ENCODE assay signal across 1 cellular context in the genomic region with DNA sequence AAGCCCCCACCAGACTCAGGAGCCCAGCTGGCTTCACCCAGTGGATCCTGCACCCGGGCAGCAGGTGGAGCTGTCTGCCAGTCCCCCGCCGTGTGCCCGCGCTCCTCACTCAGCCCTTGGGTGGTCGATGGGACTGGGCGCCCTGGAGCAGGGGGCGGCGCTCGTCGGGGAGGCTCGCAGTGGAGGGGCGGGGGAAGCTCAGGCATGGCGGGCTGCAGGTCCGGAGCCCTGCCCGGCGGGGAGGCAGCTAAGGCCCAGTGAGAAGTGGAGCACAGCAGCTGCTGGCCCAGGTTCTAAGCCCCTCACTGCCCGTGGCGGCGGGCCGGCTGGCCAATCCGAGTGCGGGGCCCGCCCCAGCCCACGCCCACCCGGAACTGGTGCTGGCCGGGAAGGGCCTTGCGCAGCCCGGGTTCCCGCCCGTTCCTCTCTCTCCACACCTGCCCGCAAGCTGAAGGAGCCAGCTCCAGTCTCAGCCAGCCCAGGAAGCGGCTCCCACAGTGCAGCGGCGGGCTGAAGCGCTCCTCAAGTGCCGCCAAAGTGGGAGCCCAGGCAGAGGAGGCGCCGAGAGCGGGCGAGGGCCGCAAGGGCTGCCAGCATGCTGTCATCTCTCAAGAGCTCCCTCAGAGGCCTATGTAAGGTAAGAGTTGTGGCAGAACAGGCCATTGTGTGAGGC.
TF ChIP-seq lines count a peak whose summit lies in the region.

No MANE protein-coding gene starts in this region.

TF ChIP-seq in WTC11, 78 proteins besides CTCF, POLR2A, EP300 and RAD21 (continued from another document and continues in another):
- TF ChIP-seq, protein P1, sequence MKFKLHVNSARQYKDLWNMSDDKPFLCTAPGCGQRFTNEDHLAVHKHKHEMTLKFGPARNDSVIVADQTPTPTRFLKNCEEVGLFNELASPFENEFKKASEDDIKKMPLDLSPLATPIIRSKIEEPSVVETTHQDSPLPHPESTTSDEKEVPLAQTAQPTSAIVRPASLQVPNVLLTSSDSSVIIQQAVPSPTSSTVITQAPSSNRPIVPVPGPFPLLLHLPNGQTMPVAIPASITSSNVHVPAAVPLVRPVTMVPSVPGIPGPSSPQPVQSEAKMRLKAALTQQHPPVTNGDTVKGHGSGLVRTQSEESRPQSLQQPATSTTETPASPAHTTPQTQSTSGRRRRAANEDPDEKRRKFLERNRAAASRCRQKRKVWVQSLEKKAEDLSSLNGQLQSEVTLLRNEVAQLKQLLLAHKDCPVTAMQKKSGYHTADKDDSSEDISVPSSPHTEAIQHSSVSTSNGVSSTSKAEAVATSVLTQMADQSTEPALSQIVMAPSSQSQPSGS (CRISPR knock-in tag; IDR thresholded peaks at IDR 0.05; ENCODE audit: borderline replicate concordance, low read depth): no peak
- no peak for TF ChIP-seq NFATC4 (CRISPR knock-in tag; IDR thresholded peaks at IDR 0.05)
- TF ChIP-seq ETV6 (CRISPR knock-in tag; IDR thresholded peaks at IDR 0.05): peak; percentile 18; the same call in 1 of the 2 replicates
- TF ChIP-seq, protein P2, sequence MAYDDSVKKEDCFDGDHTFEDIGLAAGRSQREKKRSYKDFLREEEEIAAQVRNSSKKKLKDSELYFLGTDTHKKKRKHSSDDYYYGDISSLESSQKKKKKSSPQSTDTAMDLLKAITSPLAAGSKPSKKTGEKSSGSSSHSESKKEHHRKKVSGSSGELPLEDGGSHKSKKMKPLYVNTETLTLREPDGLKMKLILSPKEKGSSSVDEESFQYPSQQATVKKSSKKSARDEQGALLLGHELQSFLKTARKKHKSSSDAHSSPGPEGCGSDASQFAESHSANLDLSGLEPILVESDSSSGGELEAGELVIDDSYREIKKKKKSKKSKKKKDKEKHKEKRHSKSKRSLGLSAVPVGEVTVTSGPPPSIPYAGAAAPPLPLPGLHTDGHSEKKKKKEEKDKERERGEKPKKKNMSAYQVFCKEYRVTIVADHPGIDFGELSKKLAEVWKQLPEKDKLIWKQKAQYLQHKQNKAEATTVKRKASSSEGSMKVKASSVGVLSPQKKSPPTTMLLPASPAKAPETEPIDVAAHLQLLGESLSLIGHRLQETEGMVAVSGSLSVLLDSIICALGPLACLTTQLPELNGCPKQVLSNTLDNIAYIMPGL (CRISPR knock-in tag; IDR thresholded peaks at IDR 0.05): peak; percentile 75
- TF ChIP-seq ZNF671 (CRISPR knock-in tag; IDR thresholded peaks at IDR 0.05): no peak
- no peak for TF ChIP-seq RELA (CRISPR knock-in tag; IDR thresholded peaks at IDR 0.05; ENCODE audit: borderline replicate concordance)
- TF ChIP-seq ZNF263 (CRISPR knock-in tag; IDR thresholded peaks at IDR 0.05; ENCODE audit: low read depth): no peak
- TF ChIP-seq, protein P3, sequence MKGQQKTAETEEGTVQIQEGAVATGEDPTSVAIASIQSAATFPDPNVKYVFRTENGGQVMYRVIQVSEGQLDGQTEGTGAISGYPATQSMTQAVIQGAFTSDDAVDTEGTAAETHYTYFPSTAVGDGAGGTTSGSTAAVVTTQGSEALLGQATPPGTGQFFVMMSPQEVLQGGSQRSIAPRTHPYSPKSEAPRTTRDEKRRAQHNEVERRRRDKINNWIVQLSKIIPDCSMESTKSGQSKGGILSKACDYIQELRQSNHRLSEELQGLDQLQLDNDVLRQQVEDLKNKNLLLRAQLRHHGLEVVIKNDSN (CRISPR knock-in tag; IDR thresholded peaks at IDR 0.05): no peak
- no peak for TF ChIP-seq JAZF1 (CRISPR knock-in tag; IDR thresholded peaks at IDR 0.05)
- no peak for TF ChIP-seq NR1H2 (CRISPR knock-in tag; IDR thresholded peaks at IDR 0.05)
- TF ChIP-seq, protein P4, sequence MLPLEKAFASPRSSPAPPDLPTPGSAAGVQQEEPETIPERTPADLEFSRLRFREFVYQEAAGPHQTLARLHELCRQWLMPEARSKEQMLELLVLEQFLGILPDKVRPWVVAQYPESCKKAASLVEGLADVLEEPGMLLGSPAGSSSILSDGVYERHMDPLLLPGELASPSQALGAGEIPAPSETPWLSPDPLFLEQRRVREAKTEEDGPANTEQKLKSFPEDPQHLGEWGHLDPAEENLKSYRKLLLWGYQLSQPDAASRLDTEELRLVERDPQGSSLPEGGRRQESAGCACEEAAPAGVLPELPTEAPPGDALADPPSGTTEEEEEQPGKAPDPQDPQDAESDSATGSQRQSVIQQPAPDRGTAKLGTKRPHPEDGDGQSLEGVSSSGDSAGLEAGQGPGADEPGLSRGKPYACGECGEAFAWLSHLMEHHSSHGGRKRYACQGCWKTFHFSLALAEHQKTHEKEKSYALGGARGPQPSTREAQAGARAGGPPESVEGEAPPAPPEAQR (CRISPR knock-in tag; IDR thresholded peaks at IDR 0.05): no peak
- TF ChIP-seq ZBTB21 (CRISPR knock-in tag; IDR thresholded peaks at IDR 0.05; ENCODE audit: borderline replicate concordance): no peak
- TF ChIP-seq, protein P5, sequence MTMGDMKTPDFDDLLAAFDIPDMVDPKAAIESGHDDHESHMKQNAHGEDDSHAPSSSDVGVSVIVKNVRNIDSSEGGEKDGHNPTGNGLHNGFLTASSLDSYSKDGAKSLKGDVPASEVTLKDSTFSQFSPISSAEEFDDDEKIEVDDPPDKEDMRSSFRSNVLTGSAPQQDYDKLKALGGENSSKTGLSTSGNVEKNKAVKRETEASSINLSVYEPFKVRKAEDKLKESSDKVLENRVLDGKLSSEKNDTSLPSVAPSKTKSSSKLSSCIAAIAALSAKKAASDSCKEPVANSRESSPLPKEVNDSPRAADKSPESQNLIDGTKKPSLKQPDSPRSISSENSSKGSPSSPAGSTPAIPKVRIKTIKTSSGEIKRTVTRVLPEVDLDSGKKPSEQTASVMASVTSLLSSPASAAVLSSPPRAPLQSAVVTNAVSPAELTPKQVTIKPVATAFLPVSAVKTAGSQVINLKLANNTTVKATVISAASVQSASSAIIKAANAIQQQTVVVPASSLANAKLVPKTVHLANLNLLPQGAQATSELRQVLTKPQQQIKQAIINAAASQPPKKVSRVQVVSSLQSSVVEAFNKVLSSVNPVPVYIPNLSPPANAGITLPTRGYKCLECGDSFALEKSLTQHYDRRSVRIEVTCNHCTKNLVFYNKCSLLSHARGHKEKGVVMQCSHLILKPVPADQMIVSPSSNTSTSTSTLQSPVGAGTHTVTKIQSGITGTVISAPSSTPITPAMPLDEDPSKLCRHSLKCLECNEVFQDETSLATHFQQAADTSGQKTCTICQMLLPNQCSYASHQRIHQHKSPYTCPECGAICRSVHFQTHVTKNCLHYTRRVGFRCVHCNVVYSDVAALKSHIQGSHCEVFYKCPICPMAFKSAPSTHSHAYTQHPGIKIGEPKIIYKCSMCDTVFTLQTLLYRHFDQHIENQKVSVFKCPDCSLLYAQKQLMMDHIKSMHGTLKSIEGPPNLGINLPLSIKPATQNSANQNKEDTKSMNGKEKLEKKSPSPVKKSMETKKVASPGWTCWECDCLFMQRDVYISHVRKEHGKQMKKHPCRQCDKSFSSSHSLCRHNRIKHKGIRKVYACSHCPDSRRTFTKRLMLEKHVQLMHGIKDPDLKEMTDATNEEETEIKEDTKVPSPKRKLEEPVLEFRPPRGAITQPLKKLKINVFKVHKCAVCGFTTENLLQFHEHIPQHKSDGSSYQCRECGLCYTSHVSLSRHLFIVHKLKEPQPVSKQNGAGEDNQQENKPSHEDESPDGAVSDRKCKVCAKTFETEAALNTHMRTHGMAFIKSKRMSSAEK (CRISPR knock-in tag; IDR thresholded peaks at IDR 0.05; ENCODE audit: borderline replicate concordance): 0 out of 2 replicates have a peak, but pooled peaks have one; percentile 32
- TF ChIP-seq, protein P6, sequence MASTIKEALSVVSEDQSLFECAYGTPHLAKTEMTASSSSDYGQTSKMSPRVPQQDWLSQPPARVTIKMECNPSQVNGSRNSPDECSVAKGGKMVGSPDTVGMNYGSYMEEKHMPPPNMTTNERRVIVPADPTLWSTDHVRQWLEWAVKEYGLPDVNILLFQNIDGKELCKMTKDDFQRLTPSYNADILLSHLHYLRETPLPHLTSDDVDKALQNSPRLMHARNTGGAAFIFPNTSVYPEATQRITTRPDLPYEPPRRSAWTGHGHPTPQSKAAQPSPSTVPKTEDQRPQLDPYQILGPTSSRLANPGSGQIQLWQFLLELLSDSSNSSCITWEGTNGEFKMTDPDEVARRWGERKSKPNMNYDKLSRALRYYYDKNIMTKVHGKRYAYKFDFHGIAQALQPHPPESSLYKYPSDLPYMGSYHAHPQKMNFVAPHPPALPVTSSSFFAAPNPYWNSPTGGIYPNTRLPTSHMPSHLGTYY (CRISPR knock-in tag; IDR thresholded peaks at IDR 0.05): no peak
- no peak for TF ChIP-seq OVOL2 (CRISPR knock-in tag; IDR thresholded peaks at IDR 0.05; ENCODE audit: borderline replicate concordance)
- no peak for TF ChIP-seq EMX1 (CRISPR knock-in tag; IDR thresholded peaks at IDR 0.05)
- no peak for TF ChIP-seq ZNF232 (CRISPR knock-in tag; IDR thresholded peaks at IDR 0.05)
- TF ChIP-seq NR2C2 (CRISPR knock-in tag; IDR thresholded peaks at IDR 0.05): no peak
- TF ChIP-seq, protein P7, sequence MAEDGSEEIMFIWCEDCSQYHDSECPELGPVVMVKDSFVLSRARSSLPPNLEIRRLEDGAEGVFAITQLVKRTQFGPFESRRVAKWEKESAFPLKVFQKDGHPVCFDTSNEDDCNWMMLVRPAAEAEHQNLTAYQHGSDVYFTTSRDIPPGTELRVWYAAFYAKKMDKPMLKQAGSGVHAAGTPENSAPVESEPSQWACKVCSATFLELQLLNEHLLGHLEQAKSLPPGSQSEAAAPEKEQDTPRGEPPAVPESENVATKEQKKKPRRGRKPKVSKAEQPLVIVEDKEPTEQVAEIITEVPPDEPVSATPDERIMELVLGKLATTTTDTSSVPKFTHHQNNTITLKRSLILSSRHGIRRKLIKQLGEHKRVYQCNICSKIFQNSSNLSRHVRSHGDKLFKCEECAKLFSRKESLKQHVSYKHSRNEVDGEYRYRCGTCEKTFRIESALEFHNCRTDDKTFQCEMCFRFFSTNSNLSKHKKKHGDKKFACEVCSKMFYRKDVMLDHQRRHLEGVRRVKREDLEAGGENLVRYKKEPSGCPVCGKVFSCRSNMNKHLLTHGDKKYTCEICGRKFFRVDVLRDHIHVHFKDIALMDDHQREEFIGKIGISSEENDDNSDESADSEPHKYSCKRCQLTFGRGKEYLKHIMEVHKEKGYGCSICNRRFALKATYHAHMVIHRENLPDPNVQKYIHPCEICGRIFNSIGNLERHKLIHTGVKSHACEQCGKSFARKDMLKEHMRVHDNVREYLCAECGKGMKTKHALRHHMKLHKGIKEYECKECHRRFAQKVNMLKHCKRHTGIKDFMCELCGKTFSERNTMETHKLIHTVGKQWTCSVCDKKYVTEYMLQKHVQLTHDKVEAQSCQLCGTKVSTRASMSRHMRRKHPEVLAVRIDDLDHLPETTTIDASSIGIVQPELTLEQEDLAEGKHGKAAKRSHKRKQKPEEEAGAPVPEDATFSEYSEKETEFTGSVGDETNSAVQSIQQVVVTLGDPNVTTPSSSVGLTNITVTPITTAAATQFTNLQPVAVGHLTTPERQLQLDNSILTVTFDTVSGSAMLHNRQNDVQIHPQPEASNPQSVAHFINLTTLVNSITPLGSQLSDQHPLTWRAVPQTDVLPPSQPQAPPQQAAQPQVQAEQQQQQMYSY (CRISPR knock-in tag; IDR thresholded peaks at IDR 0.05): no peak; the same call in 1 of the 2 replicates
- TF ChIP-seq SMAD4 (CRISPR knock-in tag; IDR thresholded peaks at IDR 0.05): no peak
- peak; percentile 81 for TF ChIP-seq ZNF423 (CRISPR knock-in tag; IDR thresholded peaks at IDR 0.05)
- TF ChIP-seq, protein P8, sequence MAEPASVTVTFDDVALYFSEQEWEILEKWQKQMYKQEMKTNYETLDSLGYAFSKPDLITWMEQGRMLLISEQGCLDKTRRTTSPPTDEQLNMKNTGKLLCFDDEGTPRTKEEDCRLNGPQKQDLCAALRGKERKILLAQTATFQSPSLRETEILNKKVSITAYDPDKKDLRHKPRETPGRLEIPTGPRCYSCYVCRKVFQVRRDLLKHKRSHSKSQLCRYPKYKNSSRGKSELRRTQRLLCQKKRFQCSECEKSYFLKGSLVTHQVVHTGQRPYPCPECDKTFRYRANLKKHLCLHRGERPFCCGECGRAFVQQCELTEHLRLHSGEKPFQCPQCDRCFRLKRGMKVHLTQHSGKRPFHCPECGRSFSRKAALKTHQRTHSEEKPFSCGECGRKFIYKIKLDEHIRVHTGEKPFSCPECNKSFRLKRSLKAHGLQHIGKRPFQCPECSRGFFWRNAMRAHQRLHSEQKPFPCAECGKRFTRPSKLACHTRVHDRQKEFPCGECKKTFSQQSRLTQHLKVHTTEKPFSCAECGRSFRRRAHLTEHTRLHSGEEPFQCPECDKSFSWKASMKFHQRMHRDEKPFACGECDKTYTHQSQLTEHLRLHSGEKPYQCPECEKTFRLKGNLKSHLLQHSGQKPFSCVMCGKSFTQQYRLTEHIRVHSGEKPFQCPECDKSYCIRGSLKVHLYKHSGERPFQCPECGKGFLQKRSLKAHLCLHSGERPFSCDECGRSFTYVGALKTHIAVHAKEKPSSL (CRISPR knock-in tag; conservative IDR thresholded peaks at IDR 0.05): no peak
- TF ChIP-seq KAT7 (CRISPR knock-in tag; IDR thresholded peaks at IDR 0.05; ENCODE audit: borderline replicate concordance): peak; percentile 55; the same call in 1 of the 2 replicates
- 0 out of 2 replicates have a peak, but pooled peaks have one; percentile 18 for TF ChIP-seq CREM (CRISPR knock-in tag; IDR thresholded peaks at IDR 0.05)
- no peak for TF ChIP-seq GABPB1 (CRISPR knock-in tag; IDR thresholded peaks at IDR 0.05)
- TF ChIP-seq HMGA2 (CRISPR knock-in tag; IDR thresholded peaks at IDR 0.05): no peak
- TF ChIP-seq ZNF219 (CRISPR knock-in tag; IDR thresholded peaks at IDR 0.05; ENCODE audit: borderline replicate concordance): no peak
- TF ChIP-seq PRRX2 (CRISPR knock-in tag; IDR thresholded peaks at IDR 0.05): peak; percentile 22; the same call in 1 of the 2 replicates
- TF ChIP-seq IRF2 (CRISPR knock-in tag; IDR thresholded peaks at IDR 0.05; ENCODE audit: borderline replicate concordance, low read depth): no peak
- TF ChIP-seq, protein P9, sequence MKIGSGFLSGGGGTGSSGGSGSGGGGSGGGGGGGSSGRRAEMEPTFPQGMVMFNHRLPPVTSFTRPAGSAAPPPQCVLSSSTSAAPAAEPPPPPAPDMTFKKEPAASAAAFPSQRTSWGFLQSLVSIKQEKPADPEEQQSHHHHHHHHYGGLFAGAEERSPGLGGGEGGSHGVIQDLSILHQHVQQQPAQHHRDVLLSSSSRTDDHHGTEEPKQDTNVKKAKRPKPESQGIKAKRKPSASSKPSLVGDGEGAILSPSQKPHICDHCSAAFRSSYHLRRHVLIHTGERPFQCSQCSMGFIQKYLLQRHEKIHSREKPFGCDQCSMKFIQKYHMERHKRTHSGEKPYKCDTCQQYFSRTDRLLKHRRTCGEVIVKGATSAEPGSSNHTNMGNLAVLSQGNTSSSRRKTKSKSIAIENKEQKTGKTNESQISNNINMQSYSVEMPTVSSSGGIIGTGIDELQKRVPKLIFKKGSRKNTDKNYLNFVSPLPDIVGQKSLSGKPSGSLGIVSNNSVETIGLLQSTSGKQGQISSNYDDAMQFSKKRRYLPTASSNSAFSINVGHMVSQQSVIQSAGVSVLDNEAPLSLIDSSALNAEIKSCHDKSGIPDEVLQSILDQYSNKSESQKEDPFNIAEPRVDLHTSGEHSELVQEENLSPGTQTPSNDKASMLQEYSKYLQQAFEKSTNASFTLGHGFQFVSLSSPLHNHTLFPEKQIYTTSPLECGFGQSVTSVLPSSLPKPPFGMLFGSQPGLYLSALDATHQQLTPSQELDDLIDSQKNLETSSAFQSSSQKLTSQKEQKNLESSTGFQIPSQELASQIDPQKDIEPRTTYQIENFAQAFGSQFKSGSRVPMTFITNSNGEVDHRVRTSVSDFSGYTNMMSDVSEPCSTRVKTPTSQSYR (CRISPR knock-in tag; IDR thresholded peaks at IDR 0.05): no peak
- TF ChIP-seq SP1 (CRISPR knock-in tag; conservative IDR thresholded peaks at IDR 0.05): peak; percentile 96
- TF ChIP-seq TCF7 (CRISPR knock-in tag; IDR thresholded peaks at IDR 0.05; ENCODE audit: low read depth): no peak
- TF ChIP-seq TEAD4 (CRISPR knock-in tag; IDR thresholded peaks at IDR 0.05): no peak
- TF ChIP-seq CREB1 (CRISPR knock-in tag; IDR thresholded peaks at IDR 0.05): peak; percentile 78; the same call in 1 of the 2 replicates
- 0 out of 2 replicates have a peak, but pooled peaks have one; percentile 36 for TF ChIP-seq TEAD1 (CRISPR knock-in tag; IDR thresholded peaks at IDR 0.05)
- TF ChIP-seq CBFB (CRISPR knock-in tag; IDR thresholded peaks at IDR 0.05; ENCODE audit: low read depth): peak; percentile 65; the same call in 1 of the 2 replicates
- peak; percentile 76 for TF ChIP-seq FOXP1 (CRISPR knock-in tag; IDR thresholded peaks at IDR 0.05; ENCODE audit: borderline replicate concordance)
